Comparison of ENCODE assay signal across 1 cellular context in genomic region chr4:113725963-113726362, GRCh38.
TF ChIP-seq lines count a peak whose summit lies in the region.

No MANE protein-coding gene starts in this region.

TF ChIP-seq in IMR-90, 13 proteins besides CTCF, POLR2A, EP300 and RAD21:
- no peak for TF ChIP-seq SMC3 (IDR thresholded peaks at IDR 0.05; ENCODE audit: low read depth, low read length)
TF ChIP-seq in IMR-90: peak in this region for 0.
